ENCODE assay signal across 1 cellular context in the genomic region with DNA sequence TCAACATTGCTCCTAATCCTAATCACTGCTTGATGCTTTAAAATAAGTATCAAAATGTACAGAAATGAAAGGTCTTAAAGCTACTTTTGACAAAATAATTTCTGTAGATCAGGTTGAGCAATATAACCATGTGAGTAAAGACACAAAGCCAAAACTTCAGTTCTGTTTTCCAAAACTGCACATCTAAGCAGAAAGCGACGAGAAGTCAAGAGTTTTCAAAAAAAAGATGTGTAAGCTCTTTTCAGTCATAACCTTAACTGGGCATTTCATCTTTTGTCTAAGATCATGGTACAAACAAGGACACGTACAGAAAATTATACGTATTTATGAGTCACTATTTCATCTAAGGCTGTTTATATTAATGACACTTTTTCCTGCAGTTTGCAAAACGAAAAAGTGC.
TF ChIP-seq lines count a peak whose summit lies in the region.

No MANE protein-coding gene starts in this region.

TF ChIP-seq in H1, 55 proteins besides CTCF, POLR2A, EP300 and RAD21 (continued from another document):
- TF ChIP-seq TEAD4 (IDR thresholded peaks at IDR 0.05; ENCODE audit: low read depth, low read length) (no peak), JUN (IDR thresholded peaks at IDR 0.05; ENCODE audit: low read depth, low read length) (no peak), RBBP5 (IDR thresholded peaks at IDR 0.05; ENCODE audit: borderline replicate concordance, low read depth, low read length) (no peak), CBX5 (IDR thresholded peaks at IDR 0.05; ENCODE audit: low read depth, low read length) (no peak), MAFK (IDR thresholded peaks at IDR 0.05; ENCODE audit: low read depth, low read length) (no peak), CHD2 (IDR thresholded peaks at IDR 0.05; ENCODE audit: low read length) (no peak)
